8 cellular contexts compared by ENCODE assay signal in genomic region chr2:167212054-167212648, GRCh38.
DNase-seq lines count a peak whose midpoint lies in the region; ATAC-seq and TF ChIP-seq lines count a peak whose summit lies in the region.

No MANE protein-coding gene starts in this region.

- intact Hi-C loops in activated CD4-positive, alpha-beta T cell treated with anti-CD3 and anti-CD28 coated beads for 36 hours (cut with DNase I, micrococcal nuclease): loop anchor here (1.0 to 5.0 kb wide), 2 partner anchors 510 to 673 kb away; no protein-coding TSS in a partner anchor
- intact Hi-C loops in prostate gland (cut with DNase I): no loop called here

- no peaks in the 10 kb centered on the region for H3K36me3 ChIP-seq in Loucy (ENCODE audit: insufficient read depth, low read length)
- no peaks in the 10 kb centered on the region for H3K36me3 ChIP-seq in prostate gland

- peaks cover 4% of the 10 kb centered on the region for H3K27me3 Mint-ChIP-seq in activated CD4-positive, alpha-beta T cell treated with anti-CD3 and anti-CD28 coated beads for 36 hours

- H3K27ac ChIP-seq in prostate gland: no peak overlapping the region

- H3K27me3 ChIP-seq in Loucy (ENCODE audit: insufficient read depth, low read length, poor library complexity, severe bottlenecking) (no peaks in the 10 kb centered on the region), prostate gland (replicated peaks; ENCODE audit: insufficient read depth) (no peaks in the 10 kb centered on the region)

- H2AFZ ChIP-seq in Loucy (ENCODE audit: low read length): no peak overlapping the region

- no peaks in the 10 kb centered on the region for H4K20me1 ChIP-seq in Loucy (ENCODE audit: insufficient read depth, low read length, poor library complexity, severe bottlenecking)

- H3K4me1 ChIP-seq in Loucy (ENCODE audit: insufficient read depth, low read length, poor library complexity, severe bottlenecking) (no peaks in the 10 kb centered on the region), prostate gland (replicated peaks) (no peaks in the 10 kb centered on the region)

- no peak overlapping the region for H3K4me3 Mint-ChIP-seq in activated CD4-positive, alpha-beta T cell treated with anti-CD3 and anti-CD28 coated beads for 36 hours

- TF ChIP-seq CTCF in Loucy (conservative IDR thresholded peaks at IDR 0.05; ENCODE audit: low read length) (peak; percentile 85), fibroblast of pulmonary artery (IDR thresholded peaks at IDR 0.05; ENCODE audit: low read length, missing control alignments) (peak; percentile 86), prostate gland (IDR thresholded peaks at IDR 0.05) (peak in 3 of 4 experiments; percentile 43 to 52 (median 47))

- TF ChIP-seq POLR2A in prostate gland (IDR thresholded peaks at IDR 0.05): no peak

- POLR2A ChIA-PET in activated CD4-positive, alpha-beta T cell treated with anti-CD3 and anti-CD28 coated beads for 36 hours (lab: Charles Lee): no interaction called here

- no peaks in the 10 kb centered on the region for H3K79me2 ChIP-seq in Loucy (ENCODE audit: insufficient read depth, low read length)

- H3K9me3 Mint-ChIP-seq in activated CD4-positive, alpha-beta T cell treated with anti-CD3 and anti-CD28 coated beads for 36 hours (ENCODE audit: low read depth): no peaks in the 10 kb centered on the region

- no peaks in the 10 kb centered on the region for H3F3A ChIP-seq in Loucy (ENCODE audit: low read depth)

- H3K9me3 ChIP-seq in Loucy (ENCODE audit: insufficient read depth, low read depth, low read length) (no peaks in the 10 kb centered on the region), prostate gland (no peaks in the 10 kb centered on the region)

- no peak overlapping the region for H3K9ac ChIP-seq in Loucy (ENCODE audit: low read depth, low read length, poor library complexity, severe bottlenecking)

- CTCF ChIA-PET in activated CD4-positive, alpha-beta T cell treated with anti-CD3 and anti-CD28 coated beads for 36 hours (lab: Charles Lee): interaction anchor here (0.6 to 1.3 kb wide), 6 partner anchors 14 to 672 kb away, joined by 3 read pairs; no protein-coding TSS in a partner anchor

- peak; percentile 41 for DNase-seq in activated CD4-positive, alpha-beta T cell treated with anti-CD3 and anti-CD28 coated beads for 36 hours
- DNase-seq in activated CD4-positive, alpha-beta T cell treated with anti-CD3 and anti-CD28 coated beads for 1 hour: no peak
- DNase-seq in SKM-1 (lab: John Stamatoyannopoulos, UW; ENCODE audit: unreplicated experiment) (peak; percentile 17), fibroblast of pulmonary artery (ENCODE audit: low read depth) (peak; percentile 75), prostate gland (ENCODE audit: low spot score) (no peak)

- no peak overlapping the region for H3K27ac Mint-ChIP-seq in activated CD4-positive, alpha-beta T cell treated with anti-CD3 and anti-CD28 coated beads for 36 hours

- no peaks in the 10 kb centered on the region for H3K4me1 Mint-ChIP-seq in activated CD4-positive, alpha-beta T cell treated with anti-CD3 and anti-CD28 coated beads for 36 hours

- H3K4me3 ChIP-seq in Loucy (ENCODE audit: low read length, poor library complexity, severe bottlenecking) (no peak overlapping the region), fibroblast of pulmonary artery (replicated peaks; ENCODE audit: low read depth, low read length) (no peak overlapping the region), prostate gland (no peak overlapping the region)

- no peaks in the 10 kb centered on the region for H3K9me2 ChIP-seq in Loucy (replicated peaks; ENCODE audit: low read depth, low read length)

- peak; percentile 53 for ATAC-seq in activated CD4-positive, alpha-beta T cell treated with anti-CD3 and anti-CD28 coated beads for 36 hours
- ATAC-seq in GM21737 (IDR thresholded peaks at IDR 0.05; ENCODE audit: unreplicated experiment) (peak; percentile 72), HG02623 (IDR thresholded peaks at IDR 0.05; ENCODE audit: unreplicated experiment) (no peak)

- 12% methylated on average over 3 of the region's 3 CpGs for WGBS in prostate gland

- H3K4me2 ChIP-seq in Loucy (ENCODE audit: low read depth, low read length, poor library complexity, severe bottlenecking): no peak overlapping the region

- H3K36me3 Mint-ChIP-seq in activated CD4-positive, alpha-beta T cell treated with anti-CD3 and anti-CD28 coated beads for 36 hours (ENCODE audit: low read depth): no peaks in the 10 kb centered on the region

Comparison
In these comparisons a context has a peak if more than half of its experiments do, and no peak if none do; other contexts are left out.
1. DNase-seq: peak in activated CD4-positive, alpha-beta T cell treated with anti-CD3 and anti-CD28 coated beads for 36 hours (single experiment), SKM-1 (single experiment) and fibroblast of pulmonary artery (single experiment); none in activated CD4-positive, alpha-beta T cell treated with anti-CD3 and anti-CD28 coated beads for 1 hour (single experiment) and prostate gland (single experiment).
2. Peak in every context shown above with its lines, with median percentiles within 50 percentile points of each other: CTCF ChIP-seq.